ENCODE assay signal across 20 cellular contexts in genomic region chr14:95119336-95119735, GRCh38. TPM values are rescaled to one million over a fixed set of nuclear protein-coding genes. Genes with fewer than 3 reads are reported as not detected.
DNase-seq lines count a peak whose midpoint lies in the region; ATAC-seq and TF ChIP-seq lines count a peak whose summit lies in the region.
"Had no signal": no experiment of that assay in that cellular context is flagged by ENCODE, and none has a peak within 500 bp of the region (broad histone marks: within the 10 kb centered on the region; RNA-seq: fewer than 3 reads in every experiment).

No MANE protein-coding gene starts in this region.

- intact Hi-C loops in psoas muscle (cut with DNase I), result no loop called here

- no peaks in the 10 kb centered on the region for H3K27me3 Mint-ChIP-seq in activated naive CD8-positive, alpha-beta T cell treated with anti-CD3 and anti-CD28 coated beads, Interleukin-2, amount 50 U/mL, for 24 hours
- no peaks in the 10 kb centered on the region for H3K27me3 Mint-ChIP-seq in activated naive CD8-positive, alpha-beta T cell treated with anti-CD3 and anti-CD28 coated beads for 36 hours
- H3K27me3 Mint-ChIP-seq in activated CD4-positive, alpha-beta memory T cell treated with anti-CD3 and anti-CD28 coated beads, Interleukin-2, amount 10 ng/mL, durations not matched to agents 7 days and 5 days, result no peaks in the 10 kb centered on the region
- H3K27me3 Mint-ChIP-seq: CD8-positive, alpha-beta memory T cell had no signal

- H3K27me3 ChIP-seq in psoas muscle (ENCODE audit: insufficient read depth in 3 of 3, low read length in 2 of 3), result no peaks in the 10 kb centered on the region
- H3K27me3 ChIP-seq: BLaER1, SJSA1 had no signal

- no peak overlapping the region for H3K27ac ChIP-seq in psoas muscle
- H3K27ac ChIP-seq: BLaER1, PC-9, SJSA1 had no signal

- ATAC-seq in activated naive CD8-positive, alpha-beta T cell treated with anti-CD3 and anti-CD28 coated beads, Interleukin-2, amount 50 U/mL, for 24 hours, result no peak
- ATAC-seq in GM18511 (IDR thresholded peaks at IDR 0.05; ENCODE audit: unreplicated experiment) (no peak), psoas muscle (no peak)

- no peak for TF ChIP-seq CTCF in psoas muscle (IDR thresholded peaks at IDR 0.05)

- H3K36me3 Mint-ChIP-seq in activated naive CD8-positive, alpha-beta T cell treated with anti-CD3 and anti-CD28 coated beads, Interleukin-2, amount 50 U/mL, for 24 hours (ENCODE audit: low read depth), result peaks cover 53% of the 10 kb centered on the region
- H3K36me3 Mint-ChIP-seq in activated naive CD8-positive, alpha-beta T cell treated with anti-CD3 and anti-CD28 coated beads for 36 hours, result peaks cover 28% of the 10 kb centered on the region
- H3K36me3 Mint-ChIP-seq in activated CD4-positive, alpha-beta memory T cell treated with anti-CD3 and anti-CD28 coated beads, Interleukin-2, amount 10 ng/mL, durations not matched to agents 7 days and 5 days (ENCODE audit: low read depth), result peaks cover 45% of the 10 kb centered on the region

- H3K4me1 Mint-ChIP-seq in activated naive CD8-positive, alpha-beta T cell treated with anti-CD3 and anti-CD28 coated beads, Interleukin-2, amount 50 U/mL, for 24 hours, result no peaks in the 10 kb centered on the region
- peaks cover 3% of the 10 kb centered on the region for H3K4me1 Mint-ChIP-seq in activated naive CD8-positive, alpha-beta T cell treated with anti-CD3 and anti-CD28 coated beads for 36 hours
- H3K4me1 Mint-ChIP-seq in activated CD4-positive, alpha-beta memory T cell treated with anti-CD3 and anti-CD28 coated beads, Interleukin-2, amount 10 ng/mL, durations not matched to agents 7 days and 5 days, result peaks cover 5% of the 10 kb centered on the region

- POLR2A ChIA-PET in activated CD4-positive, alpha-beta memory T cell treated with anti-CD3 and anti-CD28 coated beads, Interleukin-2, amount 10 ng/mL, durations not matched to agents 7 days and 5 days (lab: Charles Lee), result no interaction called here

- H3K4me3 ChIP-seq in psoas muscle, result no peak overlapping the region
- H3K4me3 ChIP-seq: BLaER1, PC-9, SJSA1 had no signal

- CTCF ChIA-PET in activated CD4-positive, alpha-beta memory T cell treated with anti-CD3 and anti-CD28 coated beads, Interleukin-2, amount 10 ng/mL, durations not matched to agents 7 days and 5 days (lab: Charles Lee), result no interaction called here

- H3K9me3 Mint-ChIP-seq in activated naive CD8-positive, alpha-beta T cell treated with anti-CD3 and anti-CD28 coated beads, Interleukin-2, amount 50 U/mL, for 24 hours, result no peaks in the 10 kb centered on the region
- H3K9me3 Mint-ChIP-seq in activated naive CD8-positive, alpha-beta T cell treated with anti-CD3 and anti-CD28 coated beads for 36 hours, result no peaks in the 10 kb centered on the region
- H3K9me3 Mint-ChIP-seq in activated CD4-positive, alpha-beta memory T cell treated with anti-CD3 and anti-CD28 coated beads, Interleukin-2, amount 10 ng/mL, durations not matched to agents 7 days and 5 days, result no peaks in the 10 kb centered on the region
- H3K9me3 Mint-ChIP-seq: CD8-positive, alpha-beta memory T cell; HFFc6 had no signal

- no peak overlapping the region for H3K4me3 Mint-ChIP-seq in activated naive CD8-positive, alpha-beta T cell treated with anti-CD3 and anti-CD28 coated beads, Interleukin-2, amount 50 U/mL, for 24 hours
- no peak overlapping the region for H3K4me3 Mint-ChIP-seq in activated naive CD8-positive, alpha-beta T cell treated with anti-CD3 and anti-CD28 coated beads for 36 hours
- H3K4me3 Mint-ChIP-seq in activated CD4-positive, alpha-beta memory T cell treated with anti-CD3 and anti-CD28 coated beads, Interleukin-2, amount 10 ng/mL, durations not matched to agents 7 days and 5 days, result no peak overlapping the region
- H3K4me3 Mint-ChIP-seq: CD8-positive, alpha-beta memory T cell; HFFc6 had no signal

- peak overlapping the region; percentile 33 for H3K27ac Mint-ChIP-seq in activated naive CD8-positive, alpha-beta T cell treated with anti-CD3 and anti-CD28 coated beads, Interleukin-2, amount 50 U/mL, for 24 hours
- H3K27ac Mint-ChIP-seq in activated naive CD8-positive, alpha-beta T cell treated with anti-CD3 and anti-CD28 coated beads for 36 hours, result no peak overlapping the region
- H3K27ac Mint-ChIP-seq in activated CD4-positive, alpha-beta memory T cell treated with anti-CD3 and anti-CD28 coated beads, Interleukin-2, amount 10 ng/mL, durations not matched to agents 7 days and 5 days, result no peak overlapping the region
- H3K27ac Mint-ChIP-seq: HFFc6 had no signal

- peaks cover 4 to 41% of the 10 kb centered on the region in 2 donors for H3K36me3 ChIP-seq in psoas muscle (ENCODE audit: insufficient read depth in 1 of 2, low read depth in 1 of 2)

- WGBS in psoas muscle, 3 donors, result 45 to 70% (median 56%) methylated on average over 1 of the region's 1 CpG

- no peaks in the 10 kb centered on the region for H3K9me3 ChIP-seq in psoas muscle
- H3K9me3 ChIP-seq: BLaER1, SJSA1 had no signal

- no peak for DNase-seq in activated naive CD8-positive, alpha-beta T cell treated with anti-CD3 and anti-CD28 coated beads, Interleukin-2, amount 50 U/mL, for 24 hours
- no peak for DNase-seq in activated naive CD8-positive, alpha-beta T cell treated with anti-CD3 and anti-CD28 coated beads for 36 hours
- DNase-seq in hippocampal formation (lab: John Stamatoyannopoulos, UW), result peak; percentile 44 to 88
- DNase-seq in nucleus accumbens (lab: John Stamatoyannopoulos, UW), result peak in 30 of 56 donors; percentile 21 to 81 (median 44)
- no peak for DNase-seq in GDM1 (lab: John Stamatoyannopoulos, UW)
- DNase-seq in activated CD4-positive, alpha-beta memory T cell treated with anti-CD3 and anti-CD28 coated beads, Interleukin-2, amount 10 ng/mL, durations not matched to agents 7 days and 5 days, result no peak
- DNase-seq in psoas muscle, result no peak
- DNase-seq: 8988T; CD8-positive, alpha-beta memory T cell; DND-41; GF-D8; HFFc6; NCI-H1048; NCI-H146; NCI-H2081; NCI-H82; PC-9 had no signal

- H3K4me1 ChIP-seq in psoas muscle, result peaks cover 20% of the 10 kb centered on the region
- H3K4me1 ChIP-seq: BLaER1, SJSA1 had no signal

RNA-seq across cellular contexts. Expression of gene DICER1, which starts 38.0 kb away (rescaled TPM):
- total RNA-seq in activated naive CD8-positive, alpha-beta T cell treated with anti-CD3 and anti-CD28 coated beads for 36 hours, result 10 to 100 TPM; 53.1 to 60.3 TPM
- 10 to 100 TPM; 46.9 to 52.8 TPM for total RNA-seq in activated CD4-positive, alpha-beta memory T cell treated with anti-CD3 and anti-CD28 coated beads, Interleukin-2, amount 10 ng/mL, durations not matched to agents 7 days and 5 days
- total RNA-seq in psoas muscle, result 10 to 100 TPM; 30.7 to 41.5 (median 39.3) TPM
- 10 to 100 TPM in 2 of 3 donors, 1 to 10 TPM in 1; 7.2 to 24.4 (median 11.4) TPM for polyA plus RNA-seq in psoas muscle

Comparison
In these comparisons a context has a peak if more than half of its experiments do, and no peak if none do; other contexts are left out.
1. DNase-seq: peak in hippocampal formation (2 of 2) and nucleus accumbens (30 of 56); none in activated naive CD8-positive, alpha-beta T cell treated with anti-CD3 and anti-CD28 coated beads, Interleukin-2, amount 50 U/mL, for 24 hours (single experiment), activated naive CD8-positive, alpha-beta T cell treated with anti-CD3 and anti-CD28 coated beads for 36 hours (single experiment), GDM1 (single experiment), activated CD4-positive, alpha-beta memory T cell treated with anti-CD3 and anti-CD28 coated beads, Interleukin-2, amount 10 ng/mL, durations not matched to agents 7 days and 5 days (single experiment) and psoas muscle (0 of 2).